In genomic region chr1:44730741-44731512, GRCh38 we compare ENCODE assay signal across 8 cellular contexts. TPM values are rescaled to one million over a fixed set of nuclear protein-coding genes. Genes with fewer than 3 reads are reported as not detected.
A peak's percentile ranks its signal among the peaks of the same experiment; 100 is the strongest.
DNase-seq lines count a peak whose midpoint lies in the region; ATAC-seq and TF ChIP-seq lines count a peak whose summit lies in the region.

RNU5D-1 (minus strand) TSS chr1:44731170.

- H3K27ac ChIP-seq in BLaER1 treated with 17β-estradiol and CSF1 and Interleukin-3, amounts not matched to agents 10 nM and 100 nM: peak within 1 kb of the TSS; percentile 70 to 96 (median 91)
- peak within 1 kb of the TSS; percentile 92 to 98 for H3K27ac ChIP-seq in left lung

- no peaks in the 10 kb centered on the region for H4K20me1 ChIP-seq in BLaER1 treated with 17β-estradiol and CSF1 and Interleukin-3, amounts not matched to agents 10 nM and 100 nM

- peak within 1 kb of the TSS; percentile 78 to 90 (median 84) for H3K9ac ChIP-seq in BLaER1 treated with 17β-estradiol and CSF1 and Interleukin-3, amounts not matched to agents 10 nM and 100 nM

- H3K36me3 ChIP-seq in BLaER1 treated with 17β-estradiol and CSF1 and Interleukin-3, amounts not matched to agents 10 nM and 100 nM: no peaks in the 10 kb centered on the region
- no peaks in the 10 kb centered on the region for H3K36me3 ChIP-seq in left lung

- peak; percentile 84 to 88 for TF ChIP-seq CTCF in left lung (IDR thresholded peaks at IDR 0.05)

- ATAC-seq in GM19324 (IDR thresholded peaks at IDR 0.05; ENCODE audit: low FRiP score, unreplicated experiment) (peak; percentile 65), HG03460 (IDR thresholded peaks at IDR 0.05; ENCODE audit: unreplicated experiment) (peak; percentile 64), left lung (peak; percentile 94)

- H3K27me3 ChIP-seq in BLaER1 treated with 17β-estradiol and CSF1 and Interleukin-3, amounts not matched to agents 10 nM and 100 nM: no peaks in the 10 kb centered on the region
- H3K27me3 ChIP-seq in left lung: no peaks in the 10 kb centered on the region

- peak within 1 kb of the TSS; percentile 62 to 95 (median 69) for H3K4me2 ChIP-seq in BLaER1 treated with 17β-estradiol and CSF1 and Interleukin-3, amounts not matched to agents 10 nM and 100 nM

- H3K4me1 ChIP-seq in BLaER1 treated with 17β-estradiol and CSF1 and Interleukin-3, amounts not matched to agents 10 nM and 100 nM: peaks cover 41 to 78% (median 55%) of the 10 kb centered on the region in 10 experiments
- H3K4me1 ChIP-seq in left lung: peaks cover 0 to 28% of the 10 kb centered on the region in 2 donors

- DNase-seq in NCI-H524 (lab: John Stamatoyannopoulos, UW): peak; percentile 94
- DNase-seq in activated CD4-positive, alpha-beta T cell treated with anti-CD3 and anti-CD28 coated beads for 4 hours: peak; percentile 93 to 96
- peak; percentile 97 for DNase-seq in dedifferentiated amniotic fluid mesenchymal stem cell (ENCODE audit: extremely low spot score)
- DNase-seq in left lung: peak; percentile 91 to 94
- DNase-seq in stimulated activated CD4-positive, alpha-beta T cell treated with anti-CD3 and anti-CD28 coated beads, Interleukin-2, amount 100 ng/mL, for 4 hours (ENCODE audit: low read depth): peak; percentile 90

- intact Hi-C loops in left lung (cut with DNase I): no loop called here

- no peaks in the 10 kb centered on the region for H3K9me3 ChIP-seq in BLaER1 treated with 17β-estradiol and CSF1 and Interleukin-3, amounts not matched to agents 10 nM and 100 nM (replicated peaks in 1 of 11)
- H3K9me3 ChIP-seq in left lung: no peaks in the 10 kb centered on the region

- peak within 1 kb of the TSS in 6 of 10 experiments; percentile 19 to 48 (median 43); a peak in 12 of 20 replicates for H3K4me3 ChIP-seq in BLaER1 treated with 17β-estradiol and CSF1 and Interleukin-3, amounts not matched to agents 10 nM and 100 nM
- H3K4me3 ChIP-seq in left lung: peak within 1 kb of the TSS; percentile 0 to 30

RNA-seq across cellular contexts. Expression of gene RNU5D-1, which starts in this region (rescaled TPM):
- not detected for total RNA-seq in left lung

Comparison
In these comparisons a context has a peak if more than half of its experiments do, and no peak if none do; other contexts are left out.
1. Peak in every context shown above with its lines: DNase-seq, ATAC-seq, H3K4me3 ChIP-seq and H3K27ac ChIP-seq.
2. Peak in DNase-seq, ATAC-seq, H3K4me3 ChIP-seq and H3K27ac ChIP-seq in left lung; RNA of the gene not detected or under 1 TPM.